Comparison of ENCODE assay signal across 31 cellular contexts in the genomic region with DNA sequence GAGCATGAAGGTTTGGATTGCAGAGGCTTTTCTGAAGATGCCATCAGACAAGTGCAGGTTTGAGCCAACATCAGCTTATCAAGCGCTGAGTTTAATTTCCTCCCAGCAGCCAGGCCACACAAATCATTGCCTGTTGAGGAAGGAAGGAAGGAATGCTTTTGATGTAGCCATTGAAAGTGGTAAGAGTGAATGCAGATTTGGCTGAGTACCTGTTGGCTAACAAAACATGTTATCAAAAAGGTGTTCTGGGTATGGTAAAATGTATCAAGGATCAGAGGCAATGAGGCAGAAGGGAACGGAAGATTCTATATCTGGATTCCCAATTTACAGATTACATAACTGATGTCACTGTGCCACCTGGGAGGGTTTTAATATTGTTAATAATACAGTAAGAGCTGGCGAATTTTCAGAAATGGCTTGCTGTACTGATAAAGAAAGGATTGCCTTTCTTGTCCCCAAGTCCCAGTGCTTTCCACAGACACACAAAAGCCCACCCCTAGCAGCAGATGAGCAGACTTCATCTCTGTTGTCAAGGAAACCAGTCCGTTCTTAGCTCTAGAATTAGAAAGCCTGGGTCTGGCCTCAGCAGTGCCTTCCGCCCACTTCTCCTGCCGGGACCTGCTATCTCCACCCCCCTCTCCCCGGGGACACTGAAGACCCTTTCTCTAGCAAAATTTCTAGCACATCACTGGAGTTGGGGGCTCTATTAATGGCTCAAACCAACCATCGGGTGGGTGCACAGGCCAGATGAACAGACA. TPM values are rescaled to one million over a fixed set of nuclear protein-coding genes. Genes with fewer than 3 reads are reported as not detected.
A peak's percentile ranks its signal among the peaks of the same experiment; 100 is the strongest.
DNase-seq lines count a peak whose midpoint lies in the region; ATAC-seq, FAIRE-seq and TF ChIP-seq lines count a peak whose summit lies in the region.
"Had no signal": no experiment of that assay in that cellular context is flagged by ENCODE, and none has a peak within 500 bp of the region (broad histone marks: within the 10 kb centered on the region; RNA-seq: fewer than 3 reads in every experiment).

No MANE protein-coding gene starts in this region.

- H3K9me3 Mint-ChIP-seq in WTC11 (peaks cover 3% of the 10 kb centered on the region; the same call in 1 of the 2 replicates), glutamatergic neuron (ENCODE audit: unreplicated experiment) (peaks cover 27% of the 10 kb centered on the region), neural progenitor cell (no peaks in the 10 kb centered on the region)
- H3K9me3 Mint-ChIP-seq: activated CD4-positive, alpha-beta memory T cell treated with anti-CD3 and anti-CD28 coated beads, Interleukin-2, amount 10 ng/mL, durations not matched to agents 7 days and 5 days; effector memory CD8-positive, alpha-beta T cell had no signal

- H3K9ac ChIP-seq in neural progenitor cell: no peak overlapping the region

- peak overlapping the region; percentile 11 for H3K4me3 ChIP-seq in neural progenitor cell
- H3K4me3 ChIP-seq: GM12878, lung had no signal

- H3K4me3 Mint-ChIP-seq in WTC11 (peak overlapping the region; percentile 57), glutamatergic neuron (ENCODE audit: unreplicated experiment) (peak overlapping the region; percentile 90), neural progenitor cell (peak overlapping the region; percentile 73)
- H3K4me3 Mint-ChIP-seq: activated CD4-positive, alpha-beta memory T cell treated with anti-CD3 and anti-CD28 coated beads, Interleukin-2, amount 10 ng/mL, durations not matched to agents 7 days and 5 days; CD8-positive, alpha-beta memory T cell; effector memory CD8-positive, alpha-beta T cell; type B pancreatic cell had no signal

- H3K36me3 Mint-ChIP-seq in WTC11 (peaks cover 4% of the 10 kb centered on the region; the same call in 1 of the 2 replicates), glutamatergic neuron (ENCODE audit: unreplicated experiment) (peaks cover 5% of the 10 kb centered on the region), neural progenitor cell (peaks cover 3% of the 10 kb centered on the region)
- H3K36me3 Mint-ChIP-seq: CD8-positive, alpha-beta memory T cell; type B pancreatic cell had no signal

- H3F3A ChIP-seq in neural progenitor cell (ENCODE audit: low read depth): peaks cover 36% of the 10 kb centered on the region

- no peaks in the 10 kb centered on the region for H3K27me3 Mint-ChIP-seq in WTC11 (ENCODE audit: low read depth)
- H3K27me3 Mint-ChIP-seq in glutamatergic neuron (ENCODE audit: unreplicated experiment): peaks cover 20% of the 10 kb centered on the region
- peaks cover 7% of the 10 kb centered on the region for H3K27me3 Mint-ChIP-seq in neural progenitor cell (ENCODE audit: insufficient read depth, low read depth)

- no peaks in the 10 kb centered on the region for H3K27me3 ChIP-seq in neural progenitor cell

- TF ChIP-seq CTCF in WTC11 (IDR thresholded peaks at IDR 0.05) (no peak), glutamatergic neuron (IDR thresholded peaks at IDR 0.05; ENCODE audit: partially characterized antibody, unreplicated experiment) (no peak), neural progenitor cell (IDR thresholded peaks at IDR 0.05) (no peak)

- peaks cover 52% of the 10 kb centered on the region for H3K4me1 ChIP-seq in neural progenitor cell

- DNase-seq in DMS 273 (lab: John Stamatoyannopoulos, UW; ENCODE audit: unreplicated experiment): peak; percentile 50
- DNase-seq in DMS 273 treated with DMSO at 0.1 percent for 48 hours (lab: John Stamatoyannopoulos, UW): no peak
- no peak for DNase-seq in WTC11 (ENCODE audit: low spot score)
- DNase-seq in glutamatergic neuron: peak; percentile 57
- peak; percentile 58 for DNase-seq in neural progenitor cell (ENCODE audit: low spot score)
- no peak for DNase-seq in frontal cortex (ENCODE audit: low spot score in 2 of 2)
- DNase-seq: activated CD4-positive, alpha-beta memory T cell treated with anti-CD3 and anti-CD28 coated beads, Interleukin-2, amount 10 ng/mL, durations not matched to agents 7 days and 5 days; CD8-positive, alpha-beta memory T cell; DMS53; effector memory CD8-positive, alpha-beta T cell; foreskin melanocyte; hippocampal formation; KG1; MM.1S; NCI-H1436; NCI-H526 treated with DMSO at 0.1 percent for 48 hours; SHP77 treated with DMSO at 0.1 percent for 48 hours had no signal

- peaks cover 94% of the 10 kb centered on the region for H3K79me2 ChIP-seq in neural progenitor cell (ENCODE audit: low read depth)

- peak overlapping the region; percentile 43 for H3K27ac ChIP-seq in neural progenitor cell
- H3K27ac ChIP-seq: 22Rv1 had no signal

- CTCF ChIA-PET in WTC11 (lab: Charles Lee): interaction anchor here (1.0 to 2.6 kb wide), 2 partner anchors 16 to 35 kb away, joined by 3 to 19 read pairs; partner anchors contain the start of gene ADD2

- H4K20me1 ChIP-seq in neural progenitor cell (ENCODE audit: low read depth): peaks cover 86% of the 10 kb centered on the region

- POLR2A ChIA-PET in WTC11 (lab: Charles Lee): no interaction called here

- no peaks in the 10 kb centered on the region for H3K9me3 ChIP-seq in neural progenitor cell (ENCODE audit: low read depth)

- FAIRE-seq in frontal cortex (lab: Jason Lieb, UNC): no peak
- FAIRE-seq: colon, GM12878, keratinocyte had no signal

- peak overlapping the region; percentile 71 for H3K4me2 ChIP-seq in neural progenitor cell

- ATAC-seq in WTC11: peak; percentile 49
- no peak for ATAC-seq in HG02588 (IDR thresholded peaks at IDR 0.05; ENCODE audit: unreplicated experiment)
- no peak for ATAC-seq in GM21360 (IDR thresholded peaks at IDR 0.05; ENCODE audit: unreplicated experiment)
- ATAC-seq: activated CD4-positive, CD25-positive, alpha-beta regulatory T cell treated with anti-CD3 and anti-CD28 coated beads, Interleukin-2, amount 50 U/mL, for 24 hours; effector memory CD8-positive, alpha-beta T cell; esophagus mucosa; GM12878; Panc1 had no signal

- H3K4me1 Mint-ChIP-seq in WTC11: peaks cover 92% of the 10 kb centered on the region
- H3K4me1 Mint-ChIP-seq in glutamatergic neuron (ENCODE audit: low read depth, unreplicated experiment): peaks cover 79% of the 10 kb centered on the region
- H3K4me1 Mint-ChIP-seq in neural progenitor cell: peaks cover 64% of the 10 kb centered on the region
- H3K4me1 Mint-ChIP-seq: activated CD4-positive, alpha-beta memory T cell treated with anti-CD3 and anti-CD28 coated beads, Interleukin-2, amount 10 ng/mL, durations not matched to agents 7 days and 5 days; CD8-positive, alpha-beta memory T cell had no signal

- H3K27ac Mint-ChIP-seq in WTC11 (peak overlapping the region; percentile 96), glutamatergic neuron (ENCODE audit: unreplicated experiment) (peak overlapping the region; percentile 99), neural progenitor cell (peak overlapping the region; percentile 81)
- H3K27ac Mint-ChIP-seq: activated CD4-positive, alpha-beta memory T cell treated with anti-CD3 and anti-CD28 coated beads, Interleukin-2, amount 10 ng/mL, durations not matched to agents 7 days and 5 days; activated T-helper 2 cell treated with anti-CD3 and anti-CD28 coated beads, Interferon-gamma antibody, Interleukin-2, Interleukin-4, amounts not matched to agents 10 μg/mL and 5 μg/mL and 100 μg/mL, durations not matched to agents 14 hours and 24 hours and 36 hours; CD8-positive, alpha-beta memory T cell; effector memory CD8-positive, alpha-beta T cell; type B pancreatic cell had no signal

- H3K36me3 ChIP-seq in neural progenitor cell: no peaks in the 10 kb centered on the region

- H2AFZ ChIP-seq in neural progenitor cell (replicated peaks): no peak overlapping the region

TF ChIP-seq in WTC11, 78 proteins besides CTCF, POLR2A, EP300 and RAD21:
- TF ChIP-seq SOX15 (CRISPR knock-in tag; IDR thresholded peaks at IDR 0.05) (no peak), NR2C2 (CRISPR knock-in tag; IDR thresholded peaks at IDR 0.05) (no peak), CREM (CRISPR knock-in tag; IDR thresholded peaks at IDR 0.05) (no peak), TEAD1 (CRISPR knock-in tag; IDR thresholded peaks at IDR 0.05) (no peak), ATF1 (CRISPR knock-in tag; IDR thresholded peaks at IDR 0.05) (no peak), ZNF232 (CRISPR knock-in tag; IDR thresholded peaks at IDR 0.05) (0 out of 2 replicates have a peak, but pooled peaks have one; percentile 6), TP53 (CRISPR knock-in tag; IDR thresholded peaks at IDR 0.05) (no peak), NFE2L1 (CRISPR knock-in tag; IDR thresholded peaks at IDR 0.05) (no peak)
TF ChIP-seq in WTC11: peak in this region for 1.

RNA-seq across cellular contexts. Expression of gene ADD2, which starts 34.4 kb away (rescaled TPM):
- total RNA-seq in WTC11 (2021): 164 to 196 TPM (median 187 TPM) in 3 replicates
- total RNA-seq in glutamatergic neuron (ENCODE audit: unreplicated experiment): 373 TPM
- 45.3 and 63.3 TPM in 2 replicates for total RNA-seq in neural progenitor cell (ENCODE audit: low replicate concordance)
- total RNA-seq in frontal cortex: 291 TPM

RNA-seq across cellular contexts. Expression of gene FIGLA, which starts 56.8 kb away (rescaled TPM):
- total RNA-seq in WTC11 (2021): not detected in 3 replicates
- total RNA-seq in glutamatergic neuron (ENCODE audit: unreplicated experiment): not detected
- not detected in 2 replicates for total RNA-seq in neural progenitor cell (ENCODE audit: low replicate concordance)
- not detected for total RNA-seq in frontal cortex
- total RNA-seq: activated CD4-positive, alpha-beta memory T cell treated with anti-CD3 and anti-CD28 coated beads, Interleukin-2, amount 10 ng/mL, durations not matched to agents 7 days and 5 days; activated T-helper 2 cell treated with anti-CD3 and anti-CD28 coated beads, Interferon-gamma antibody, Interleukin-2, Interleukin-4, amounts not matched to agents 10 μg/mL and 5 μg/mL and 100 μg/mL, durations not matched to agents 14 hours and 24 hours and 36 hours; CD8-positive, alpha-beta memory T cell; esophagus mucosa; GM12878; pulmonary artery endothelial cell; skeletal muscle tissue had no signal

Comparison
In these comparisons a context has a peak if more than half of its experiments do, and no peak if none do; other contexts are left out.
1. DNase-seq: peak in DMS 273 (single experiment), glutamatergic neuron (single experiment) and neural progenitor cell (single experiment); none in DMS 273 treated with DMSO at 0.1 percent for 48 hours (single experiment), WTC11 (single experiment) and frontal cortex (0 of 2).
2. Peak in every context shown above with its lines, with median percentiles within 50 percentile points of each other: H3K27ac Mint-ChIP-seq and H3K4me3 Mint-ChIP-seq.